ENCODE assay signal across 8 cellular contexts in genomic region chr6:42564496-42564890, GRCh38. TPM values are rescaled to one million over a fixed set of nuclear protein-coding genes. Genes with fewer than 3 reads are reported as not detected.
DNase-seq lines count a peak whose midpoint lies in the region; ATAC-seq, FAIRE-seq and TF ChIP-seq lines count a peak whose summit lies in the region.

No MANE protein-coding gene starts in this region.

- no peak for DNase-seq in activated CD4-positive, alpha-beta T cell treated with anti-CD3 and anti-CD28 coated beads, Interleukin-2, amount 10 ng/mL, durations not matched to agents 24 days and 14 days
- DNase-seq in activated CD4-positive, alpha-beta T cell treated with anti-CD3 and anti-CD28 coated beads for 1 hour = no peak
- DNase-seq in Karpas-422 = peak; percentile 59
- no peak for DNase-seq in K562 (ENCODE audit: extremely low read depth in 1 of 4, low spot score in 3 of 4)
- DNase-seq in medulla oblongata (ENCODE audit: extremely low spot score) = peak; percentile 36
- DNase-seq in uterus = no peak
- no peak for DNase-seq in stimulated activated CD4-positive, alpha-beta T cell treated with anti-CD3 and anti-CD28 coated beads, Interleukin-2, amount 100 ng/mL, for 48 hours
- no peak for DNase-seq in NOMO-1 (lab: John Stamatoyannopoulos, UW; ENCODE audit: unreplicated experiment in 2 of 2)

- CTCF ChIA-PET in K562 (lab: Yijun Ruan, JAX; ENCODE audit: low intra/inter-chr PET ratio) = interaction anchor here (1.8 kb wide), 1 partner anchor 162 kb away, joined by 4 read pairs; no protein-coding TSS in a partner anchor

- TF ChIP-seq EP300 in K562 (IDR thresholded peaks at IDR 0.05; ENCODE audit: low read length) = no peak

- no peak for FAIRE-seq in K562 (lab: Jason Lieb, UNC)

- H3K9me3 ChIP-seq in Karpas-422 (ENCODE audit: low read length) (no peaks in the 10 kb centered on the region), K562 (replicated peaks; ENCODE audit: control insufficient read depth, insufficient read depth, low read depth, low read length) (no peaks in the 10 kb centered on the region), uterus (no peaks in the 10 kb centered on the region)

- peaks cover 2% of the 10 kb centered on the region for H3K27me3 Mint-ChIP-seq in activated CD4-positive, alpha-beta T cell treated with anti-CD3 and anti-CD28 coated beads, Interleukin-2, amount 10 ng/mL, durations not matched to agents 24 days and 14 days

- in situ Hi-C loops in K562 (cut with MboI) = no loop called here

- TF ChIP-seq CTCF in K562 (IDR thresholded peaks at IDR 0.05 in 2 of 3, conservative IDR thresholded peaks at IDR 0.05 in 1 of 3; ENCODE audit: insufficient read depth in 2 of 3, low read depth in 1 of 3, low read length in 3 of 3) = no peak
- no peak for TF ChIP-seq CTCF in uterus (IDR thresholded peaks at IDR 0.05)

- peaks cover 28% of the 10 kb centered on the region for H3K4me1 Mint-ChIP-seq in activated CD4-positive, alpha-beta T cell treated with anti-CD3 and anti-CD28 coated beads, Interleukin-2, amount 10 ng/mL, durations not matched to agents 24 days and 14 days

- H3K9ac ChIP-seq in Karpas-422 (ENCODE audit: low read length) (peak overlapping the region; percentile 83), K562 (ENCODE audit: insufficient read depth in 1 of 2, low read depth in 2 of 2, low read length in 2 of 2) (peak overlapping the region; percentile 82 to 95)

- H3K27me3 ChIP-seq in Karpas-422 (ENCODE audit: low read length) = no peaks in the 10 kb centered on the region
- H3K27me3 ChIP-seq in K562 (ENCODE audit: control insufficient read depth in 2 of 2, insufficient read depth in 2 of 2, low read length in 2 of 2) = no peaks in the 10 kb centered on the region
- no peaks in the 10 kb centered on the region for H3K27me3 ChIP-seq in uterus

- no peaks in the 10 kb centered on the region for H3K9me2 ChIP-seq in Karpas-422 (replicated peaks; ENCODE audit: insufficient read depth, low read length)

- H3K4me3 Mint-ChIP-seq in activated CD4-positive, alpha-beta T cell treated with anti-CD3 and anti-CD28 coated beads, Interleukin-2, amount 10 ng/mL, durations not matched to agents 24 days and 14 days = peak overlapping the region; percentile 99

- H3K4me1 ChIP-seq in Karpas-422 (ENCODE audit: low read length) (peaks cover 25% of the 10 kb centered on the region), K562 (replicated peaks in 1 of 2; ENCODE audit: control insufficient read depth in 2 of 2, insufficient read depth in 2 of 2, low read length in 2 of 2) (peaks cover 4 to 8% of the 10 kb centered on the region in 2 experiments; a peak in 4 of 5 replicates), uterus (peaks cover 0 to 11% of the 10 kb centered on the region in 2 donors)

- H3K36me3 ChIP-seq in Karpas-422 (ENCODE audit: insufficient read depth, low read length) (peaks cover 19% of the 10 kb centered on the region), K562 (ENCODE audit: control insufficient read depth, insufficient read depth, low read length) (peaks cover 7% of the 10 kb centered on the region; the same call in 2 of the 3 replicates), uterus (no peaks in the 10 kb centered on the region)

- H3K79me2 ChIP-seq in Karpas-422 (ENCODE audit: low read length) (peaks cover 55% of the 10 kb centered on the region), K562 (ENCODE audit: control insufficient read depth, insufficient read depth, low read length) (peaks cover 55% of the 10 kb centered on the region)

- intact Hi-C loops in activated CD4-positive, alpha-beta T cell treated with anti-CD3 and anti-CD28 coated beads, Interleukin-2, amount 10 ng/mL, durations not matched to agents 24 days and 14 days (cut with micrococcal nuclease) = loop anchor here (5.0 to 10.0 kb wide), 4 partner anchors 313 to 512 kb away; partner anchors contain the start of genes CUL7, KLC4, KLHDC3 and MEA1
- intact Hi-C loops in K562 (cut with micrococcal nuclease) = loop anchor here (2.0 to 5.0 kb wide), 2 partner anchors 162 to 183 kb away; partner anchors contain the start of gene TBCC
- intact Hi-C loops in uterus (cut with DNase I; ENCODE audit: low total_unique reads) = no loop called here

- H3K4me2 ChIP-seq in Karpas-422 (ENCODE audit: low read depth, low read length, poor library complexity, severe bottlenecking) (peak overlapping the region; percentile 90), K562 (ENCODE audit: insufficient read depth, low read length) (peak overlapping the region; percentile 97)

- H3K27ac ChIP-seq in Karpas-422 (ENCODE audit: low read length) (peak overlapping the region; percentile 60), K562 (ENCODE audit: extremely low read depth, low read depth, low read length) (peak overlapping the region; percentile 84), uterus (peak overlapping the region; percentile 95 to 97)

- peaks cover 26% of the 10 kb centered on the region for H3K36me3 Mint-ChIP-seq in activated CD4-positive, alpha-beta T cell treated with anti-CD3 and anti-CD28 coated beads, Interleukin-2, amount 10 ng/mL, durations not matched to agents 24 days and 14 days (ENCODE audit: low read depth)

- no TSS peak for BruUV-seq in K562 (replicated peaks; lab: Mats Ljungman, UMichigan)

- TF ChIP-seq POLR2A in K562 (conservative IDR thresholded peaks at IDR 0.05) (no peak), uterus (IDR thresholded peaks at IDR 0.05) (no peak)

- H3K9me3 Mint-ChIP-seq in activated CD4-positive, alpha-beta T cell treated with anti-CD3 and anti-CD28 coated beads, Interleukin-2, amount 10 ng/mL, durations not matched to agents 24 days and 14 days = no peaks in the 10 kb centered on the region

- POLR2A ChIA-PET in K562 (lab: Yijun Ruan, JAX) = interaction anchor here (0.6 to 3.4 kb wide), 14 partner anchors 11 to 477 kb away, joined by 3 to 17 read pairs (median 4); partner anchors contain the start of genes BICRAL, RPL7L1 and TBCC

- H3K9me1 ChIP-seq in K562 (ENCODE audit: control insufficient read depth, insufficient read depth, low read length) = no peaks in the 10 kb centered on the region

- H3K4me3 ChIP-seq in Karpas-422 (ENCODE audit: low read length) (peak overlapping the region; percentile 84), K562 (peak overlapping the region; percentile 61), uterus (peak overlapping the region; percentile 92 to 97)

- no peaks in the 10 kb centered on the region for H4K20me1 ChIP-seq in Karpas-422 (ENCODE audit: insufficient read depth, low read depth, low read length)
- H4K20me1 ChIP-seq in K562 (replicated peaks; ENCODE audit: control insufficient read depth, insufficient read depth, low read length) = no peaks in the 10 kb centered on the region

- TF ChIP-seq RAD21 in K562 (CRISPR knock-in tag; conservative IDR thresholded peaks at IDR 0.05 in 1 of 2, IDR thresholded peaks at IDR 0.05 in 1 of 2) = no peak

- no peak for ATAC-seq in K562

- H2AFZ ChIP-seq in Karpas-422 (ENCODE audit: low read length) (peak overlapping the region; percentile 92), K562 (ENCODE audit: low read depth, low read length) (peak overlapping the region; percentile 91)

- peak overlapping the region; percentile 93 for H3K27ac Mint-ChIP-seq in activated CD4-positive, alpha-beta T cell treated with anti-CD3 and anti-CD28 coated beads, Interleukin-2, amount 10 ng/mL, durations not matched to agents 24 days and 14 days

- under 1% methylated on average over 13 of the region's 13 CpGs for WGBS in K562 (ENCODE audit: insufficient coverage, low coverage, missing lambda C conversion rate)

TF ChIP-seq in K562, 482 proteins besides CTCF, POLR2A, EP300 and RAD21 (continues in another document):
- 0 out of 2 replicates have a peak, but pooled peaks have one; percentile 8 for TF ChIP-seq ZNF583 (CRISPR knock-in tag; IDR thresholded peaks at IDR 0.05)
- TF ChIP-seq, protein P1, sequence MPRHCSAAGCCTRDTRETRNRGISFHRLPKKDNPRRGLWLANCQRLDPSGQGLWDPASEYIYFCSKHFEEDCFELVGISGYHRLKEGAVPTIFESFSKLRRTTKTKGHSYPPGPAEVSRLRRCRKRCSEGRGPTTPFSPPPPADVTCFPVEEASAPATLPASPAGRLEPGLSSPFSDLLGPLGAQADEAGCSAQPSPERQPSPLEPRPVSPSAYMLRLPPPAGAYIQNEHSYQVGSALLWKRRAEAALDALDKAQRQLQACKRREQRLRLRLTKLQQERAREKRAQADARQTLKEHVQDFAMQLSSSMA (CRISPR knock-in tag; IDR thresholded peaks at IDR 0.05) = 0 out of 2 replicates have a peak, but pooled peaks have one; percentile 6
- TF ChIP-seq PCBP1 (IDR thresholded peaks at IDR 0.05; ENCODE audit: low read depth, low read length, poor library complexity, severe bottlenecking) = peak; percentile 82

RNA-seq across cellular contexts. Expression of gene UBR2, which starts 0.7 kb away (rescaled TPM):
- total RNA-seq in activated CD4-positive, alpha-beta T cell treated with anti-CD3 and anti-CD28 coated beads, Interleukin-2, amount 10 ng/mL, durations not matched to agents 24 days and 14 days = 30.1 and 30.8 TPM in 2 replicates
- 22.6 and 28.4 TPM in 2 replicates for total RNA-seq in Karpas-422 (2014; rRNA removed; shearing (Covaris generic); ENCODE audit: low replicate concordance)
- total RNA-seq in K562 (2011; cell fraction: chromatin; rRNA removed; ENCODE audit: low replicate concordance) = 40.5 and 114 TPM in 2 replicates
- total RNA-seq in K562 (2011; cell fraction: nucleolus; rRNA removed) = 20.5 and 25.0 TPM in 2 replicates
- 44.1 and 48.8 TPM in 2 replicates for total RNA-seq in K562 (2011; cell fraction: nucleoplasm; rRNA removed)
- total RNA-seq in K562 (2014; rRNA removed) (23.4 and 26.8 TPM in 2 replicates), K562 (2014; rRNA removed; fragmentation: Illumina TruSeq; extraction: Trizol) (38.9 and 41.3 TPM in 2 replicates), K562 (2015; rRNA removed; fragmentation: Illumina TruSeq; extraction: Trizol) (34.4 and 35.0 TPM in 2 replicates), K562 (2021) (33.5 and 35.3 TPM in 2 replicates), uterus (10 to 100 TPM; 13.2 to 44.2 (median 29.5) TPM)
- polyA plus RNA-seq in K562 (2011; rRNA removed) (29.5 and 35.4 TPM in 2 replicates), K562 (2014; fragmentation: Illumina TruSeq; extraction: Trizol) (17.2 and 21.4 TPM in 2 replicates), K562 (2014; fragmentation: Nextera tagmentation; extraction: Ambion mirVana) (10 to 100 TPM in 1 of 2 experiments, 1 to 10 TPM in 1; 9.1 to 13.1 TPM), K562 (2014; rRNA removed) (14.7 and 16.4 TPM in 2 replicates)
- polyA plus RNA-seq in K562 (2011; cell fraction: cytosol; rRNA removed) = 8.0 and 17.6 TPM in 2 replicates
- polyA plus RNA-seq in K562 (2011; cell fraction: nucleus; rRNA removed) = 19.9 and 29.8 TPM in 2 replicates
- 15.1 and 17.7 TPM in 2 replicates for polyA plus RNA-seq in K562 (2012)
- 106 and 107 TPM in 2 replicates for polyA minus RNA-seq in K562 (2011; rRNA and poly(A)+ RNA removed)
- 22.6 and 36.3 TPM in 2 replicates for polyA minus RNA-seq in K562 (2011; cell fraction: cytosol; rRNA and poly(A)+ RNA removed)
- 19.1 and 36.5 TPM in 2 replicates for polyA minus RNA-seq in K562 (2011; cell fraction: nucleus; rRNA and poly(A)+ RNA removed)

Comparison
In these comparisons a context has a peak if more than half of its experiments do, and no peak if none do; other contexts are left out.
1. DNase-seq: peak in Karpas-422 (single experiment) and medulla oblongata (single experiment); none in activated CD4-positive, alpha-beta T cell treated with anti-CD3 and anti-CD28 coated beads, Interleukin-2, amount 10 ng/mL, durations not matched to agents 24 days and 14 days (single experiment), activated CD4-positive, alpha-beta T cell treated with anti-CD3 and anti-CD28 coated beads for 1 hour (single experiment), K562 (0 of 4), uterus (0 of 2), stimulated activated CD4-positive, alpha-beta T cell treated with anti-CD3 and anti-CD28 coated beads, Interleukin-2, amount 100 ng/mL, for 48 hours (0 of 2) and NOMO-1 (0 of 2).
2. Peak in every context shown above with its lines, with median percentiles within 50 percentile points of each other: H3K27ac ChIP-seq and H3K4me3 ChIP-seq.